ENCODE assay signal across 15 cellular contexts in the genomic region with DNA sequence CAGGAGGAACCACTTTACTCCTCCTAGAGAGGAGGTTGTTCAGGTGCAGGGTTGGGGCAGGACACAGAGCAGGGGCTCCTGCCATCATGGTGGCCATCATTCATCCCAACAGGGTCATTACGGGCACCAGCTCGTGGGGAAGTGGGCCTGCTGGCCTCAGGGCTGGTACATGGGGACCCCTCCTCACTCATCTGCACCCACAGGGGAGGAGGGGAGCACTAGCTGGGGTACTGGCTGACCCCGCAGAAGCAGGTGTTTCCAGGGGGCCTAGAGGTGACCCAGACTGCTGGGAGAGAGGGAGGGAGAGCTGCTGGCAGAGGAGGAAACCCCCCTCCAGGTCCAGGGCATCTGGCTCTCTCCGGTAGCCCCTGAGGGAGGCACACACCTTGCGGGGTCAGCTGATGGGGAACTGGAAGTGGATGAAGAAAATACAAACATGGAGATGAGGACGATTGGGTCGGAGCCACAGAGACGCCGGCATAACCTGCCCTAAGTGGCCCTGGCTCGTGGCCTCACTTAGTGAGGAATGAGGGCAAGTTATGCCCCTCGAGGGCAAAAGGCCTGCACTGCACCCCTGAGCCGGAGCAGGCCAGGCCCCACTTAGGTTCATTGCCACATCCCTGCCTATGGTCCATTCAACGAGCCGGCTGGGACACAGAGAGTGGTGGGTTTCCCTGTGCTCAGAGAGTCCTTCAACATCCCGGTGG.
DNase-seq lines count a peak whose midpoint lies in the region; ATAC-seq and TF ChIP-seq lines count a peak whose summit lies in the region.
"Had no signal": no experiment of that assay in that cellular context is flagged by ENCODE, and none has a peak within 500 bp of the region (broad histone marks: within the 10 kb centered on the region; RNA-seq: fewer than 3 reads in every experiment).

No MANE protein-coding gene starts in this region.

- no peak overlapping the region for H3K27ac Mint-ChIP-seq in activated naive CD8-positive, alpha-beta T cell treated with anti-CD3 and anti-CD28 coated beads, Interleukin-2, amount 50 U/mL, for 24 hours
- H3K27ac Mint-ChIP-seq in activated naive CD8-positive, alpha-beta T cell treated with anti-CD3 and anti-CD28 coated beads for 36 hours: no peak overlapping the region
- no peak overlapping the region for H3K27ac Mint-ChIP-seq in chondrocyte (ENCODE audit: unreplicated experiment)
- H3K27ac Mint-ChIP-seq in activated CD4-positive, alpha-beta memory T cell treated with anti-CD3 and anti-CD28 coated beads, Interleukin-2, amount 10 ng/mL, durations not matched to agents 7 days and 5 days: no peak overlapping the region
- H3K27ac Mint-ChIP-seq: CD4-positive, CD25-positive, alpha-beta regulatory T cell; H9 had no signal

- H3K4me1 Mint-ChIP-seq in activated naive CD8-positive, alpha-beta T cell treated with anti-CD3 and anti-CD28 coated beads, Interleukin-2, amount 50 U/mL, for 24 hours: no peaks in the 10 kb centered on the region
- no peaks in the 10 kb centered on the region for H3K4me1 Mint-ChIP-seq in activated naive CD8-positive, alpha-beta T cell treated with anti-CD3 and anti-CD28 coated beads for 36 hours
- no peaks in the 10 kb centered on the region for H3K4me1 Mint-ChIP-seq in chondrocyte (ENCODE audit: low read depth)
- H3K4me1 Mint-ChIP-seq in activated CD4-positive, alpha-beta memory T cell treated with anti-CD3 and anti-CD28 coated beads, Interleukin-2, amount 10 ng/mL, durations not matched to agents 7 days and 5 days: no peaks in the 10 kb centered on the region
- H3K4me1 Mint-ChIP-seq: CD4-positive, CD25-positive, alpha-beta regulatory T cell; H9 had no signal

- H2BK120ac ChIP-seq in neuronal stem cell (ENCODE audit: low read depth, low read length): peak overlapping the region; percentile 92

- H3K27me3 Mint-ChIP-seq in activated naive CD8-positive, alpha-beta T cell treated with anti-CD3 and anti-CD28 coated beads, Interleukin-2, amount 50 U/mL, for 24 hours: no peaks in the 10 kb centered on the region
- peaks cover 17% of the 10 kb centered on the region for H3K27me3 Mint-ChIP-seq in activated naive CD8-positive, alpha-beta T cell treated with anti-CD3 and anti-CD28 coated beads for 36 hours
- H3K27me3 Mint-ChIP-seq in chondrocyte (ENCODE audit: low read depth): peaks cover 8% of the 10 kb centered on the region
- no peaks in the 10 kb centered on the region for H3K27me3 Mint-ChIP-seq in activated CD4-positive, alpha-beta memory T cell treated with anti-CD3 and anti-CD28 coated beads, Interleukin-2, amount 10 ng/mL, durations not matched to agents 7 days and 5 days

- intact Hi-C loops in upper lobe of right lung (cut with DNase I): no loop called here

- peak overlapping the region; percentile 68 for H2BK12ac ChIP-seq in neuronal stem cell (ENCODE audit: low read length)

- no peak overlapping the region for H3K14ac ChIP-seq in neuronal stem cell (ENCODE audit: low read length)

- H2AFZ ChIP-seq in neuronal stem cell (ENCODE audit: low read length): no peak overlapping the region

- peak overlapping the region; percentile 26 for H3K4ac ChIP-seq in neuronal stem cell (ENCODE audit: low read length)

- TF ChIP-seq CTCF in chondrocyte (IDR thresholded peaks at IDR 0.05): no peak
- no peak for TF ChIP-seq CTCF in upper lobe of right lung (IDR thresholded peaks at IDR 0.05)

- peak overlapping the region; percentile 65 for H4K91ac ChIP-seq in neuronal stem cell (ENCODE audit: low read depth, low read length, poor library complexity)

- no peak overlapping the region for H3K23ac ChIP-seq in neuronal stem cell (ENCODE audit: low read depth, low read length, poor library complexity)

- H3K27me3 ChIP-seq in neuronal stem cell (ENCODE audit: control insufficient read depth in 3 of 3, insufficient read depth in 3 of 3, low read depth in 1 of 3, low read length in 3 of 3): no peaks in the 10 kb centered on the region
- H3K27me3 ChIP-seq in upper lobe of right lung: no peaks in the 10 kb centered on the region
- H3K27me3 ChIP-seq: BLaER1 treated with 17β-estradiol and CSF1 and Interleukin-3, amounts not matched to agents 10 nM and 100 nM had no signal

- peak overlapping the region; percentile 72 for H2BK5ac ChIP-seq in neuronal stem cell (ENCODE audit: low read length)

- no peak for DNase-seq in activated naive CD8-positive, alpha-beta T cell treated with anti-CD3 and anti-CD28 coated beads, Interleukin-2, amount 50 U/mL, for 24 hours
- no peak for DNase-seq in activated naive CD8-positive, alpha-beta T cell treated with anti-CD3 and anti-CD28 coated beads for 36 hours
- DNase-seq in chondrocyte (ENCODE audit: low spot score) (peak; percentile 78), neuronal stem cell (ENCODE audit: low spot score) (no peak), upper lobe of right lung (peak; percentile 47)
- no peak for DNase-seq in activated CD4-positive, alpha-beta memory T cell treated with anti-CD3 and anti-CD28 coated beads, Interleukin-2, amount 10 ng/mL, durations not matched to agents 7 days and 5 days
- no peak for DNase-seq in activated CD4-positive, alpha-beta T cell treated with anti-CD3 and anti-CD28 coated beads, Interleukin-2, amount 50 U/mL, for 4 hours
- DNase-seq: 8988T; ACHN; CD4-positive, CD25-positive, alpha-beta regulatory T cell; DMS53; GF-D8; GOT3; H9 had no signal

- H3K9ac ChIP-seq in neuronal stem cell (ENCODE audit: low read depth, low read length, poor library complexity): no peak overlapping the region
- H3K9ac ChIP-seq: BLaER1 treated with 17β-estradiol and CSF1 and Interleukin-3, amounts not matched to agents 10 nM and 100 nM had no signal

- no peaks in the 10 kb centered on the region for H3K36me3 Mint-ChIP-seq in activated naive CD8-positive, alpha-beta T cell treated with anti-CD3 and anti-CD28 coated beads, Interleukin-2, amount 50 U/mL, for 24 hours (ENCODE audit: low read depth)
- no peaks in the 10 kb centered on the region for H3K36me3 Mint-ChIP-seq in activated naive CD8-positive, alpha-beta T cell treated with anti-CD3 and anti-CD28 coated beads for 36 hours
- H3K36me3 Mint-ChIP-seq in chondrocyte (ENCODE audit: low read depth): no peaks in the 10 kb centered on the region
- H3K36me3 Mint-ChIP-seq in activated CD4-positive, alpha-beta memory T cell treated with anti-CD3 and anti-CD28 coated beads, Interleukin-2, amount 10 ng/mL, durations not matched to agents 7 days and 5 days (ENCODE audit: low read depth): no peaks in the 10 kb centered on the region
- H3K36me3 Mint-ChIP-seq: CD4-positive, CD25-positive, alpha-beta regulatory T cell had no signal

- no CpG with 5 or more reads among the region's 15 CpGs for WGBS in neuronal stem cell (ENCODE audit: extremely low coverage in 2 of 2, insufficient read length in 2 of 2, insufficient replicate concordance in 1 of 2), 2 donors

- H3K27ac ChIP-seq in neuronal stem cell (replicated peaks; ENCODE audit: low read length): no peak overlapping the region
- no peak overlapping the region for H3K27ac ChIP-seq in upper lobe of right lung
- H3K27ac ChIP-seq: BLaER1 treated with 17β-estradiol and CSF1 and Interleukin-3, amounts not matched to agents 10 nM and 100 nM had no signal

- H3K18ac ChIP-seq in neuronal stem cell (ENCODE audit: low read length): peak overlapping the region; percentile 93

- H2BK15ac ChIP-seq in neuronal stem cell (ENCODE audit: low read length): peak overlapping the region; percentile 79

- no peak overlapping the region for H3K4me3 Mint-ChIP-seq in activated naive CD8-positive, alpha-beta T cell treated with anti-CD3 and anti-CD28 coated beads, Interleukin-2, amount 50 U/mL, for 24 hours
- H3K4me3 Mint-ChIP-seq in activated naive CD8-positive, alpha-beta T cell treated with anti-CD3 and anti-CD28 coated beads for 36 hours: no peak overlapping the region
- no peak overlapping the region for H3K4me3 Mint-ChIP-seq in chondrocyte (ENCODE audit: unreplicated experiment)
- H3K4me3 Mint-ChIP-seq in activated CD4-positive, alpha-beta memory T cell treated with anti-CD3 and anti-CD28 coated beads, Interleukin-2, amount 10 ng/mL, durations not matched to agents 7 days and 5 days: no peak overlapping the region
- H3K4me3 Mint-ChIP-seq: CD4-positive, CD25-positive, alpha-beta regulatory T cell; H9 had no signal

- H2AK5ac ChIP-seq in neuronal stem cell (ENCODE audit: low read depth, low read length): peak overlapping the region; percentile 94

- peak; percentile 28 for ATAC-seq in activated naive CD8-positive, alpha-beta T cell treated with anti-CD3 and anti-CD28 coated beads, Interleukin-2, amount 50 U/mL, for 24 hours
- ATAC-seq in upper lobe of right lung: peak; percentile 33

- H3K79me1 ChIP-seq in neuronal stem cell (ENCODE audit: low read depth, low read length): peaks cover 2% of the 10 kb centered on the region

- H3K4me3 ChIP-seq in neuronal stem cell (ENCODE audit: low read length in 2 of 2) (no peak overlapping the region), upper lobe of right lung (no peak overlapping the region)
- H3K4me3 ChIP-seq: BLaER1 treated with 17β-estradiol and CSF1 and Interleukin-3, amounts not matched to agents 10 nM and 100 nM had no signal

- H3K9me3 ChIP-seq in neuronal stem cell (replicated peaks in 1 of 2; ENCODE audit: control insufficient read depth in 2 of 2, insufficient read depth in 1 of 2, low read depth in 1 of 2, low read length in 2 of 2) (peaks cover 0 to 11% of the 10 kb centered on the region in 2 donors), upper lobe of right lung (no peaks in the 10 kb centered on the region)

- H3K4me2 ChIP-seq in neuronal stem cell (ENCODE audit: insufficient read depth, low read length, poor library complexity, severe bottlenecking): no peak overlapping the region
- H3K4me2 ChIP-seq: BLaER1 treated with 17β-estradiol and CSF1 and Interleukin-3, amounts not matched to agents 10 nM and 100 nM had no signal

- no peak overlapping the region for H4K8ac ChIP-seq in neuronal stem cell (ENCODE audit: low read depth, low read length)

- H3K4me1 ChIP-seq in neuronal stem cell (ENCODE audit: control insufficient read depth in 2 of 2, insufficient read depth in 1 of 2, low read depth in 1 of 2, low read length in 2 of 2): peaks cover 8 to 16% of the 10 kb centered on the region in 2 donors
- no peaks in the 10 kb centered on the region for H3K4me1 ChIP-seq in upper lobe of right lung
- H3K4me1 ChIP-seq: BLaER1 treated with 17β-estradiol and CSF1 and Interleukin-3, amounts not matched to agents 10 nM and 100 nM had no signal

- no peaks in the 10 kb centered on the region for H3K9me3 Mint-ChIP-seq in activated naive CD8-positive, alpha-beta T cell treated with anti-CD3 and anti-CD28 coated beads, Interleukin-2, amount 50 U/mL, for 24 hours
- H3K9me3 Mint-ChIP-seq in activated naive CD8-positive, alpha-beta T cell treated with anti-CD3 and anti-CD28 coated beads for 36 hours: peaks cover 1% of the 10 kb centered on the region
- H3K9me3 Mint-ChIP-seq in chondrocyte (ENCODE audit: low read depth): peaks cover 2% of the 10 kb centered on the region
- H3K9me3 Mint-ChIP-seq in activated CD4-positive, alpha-beta memory T cell treated with anti-CD3 and anti-CD28 coated beads, Interleukin-2, amount 10 ng/mL, durations not matched to agents 7 days and 5 days: peaks cover 4% of the 10 kb centered on the region

- POLR2A ChIA-PET in activated CD4-positive, alpha-beta memory T cell treated with anti-CD3 and anti-CD28 coated beads, Interleukin-2, amount 10 ng/mL, durations not matched to agents 7 days and 5 days (lab: Charles Lee): no interaction called here

- CTCF ChIA-PET in activated CD4-positive, alpha-beta memory T cell treated with anti-CD3 and anti-CD28 coated beads, Interleukin-2, amount 10 ng/mL, durations not matched to agents 7 days and 5 days (lab: Charles Lee): no interaction called here

- H3K36me3 ChIP-seq in neuronal stem cell (replicated peaks in 1 of 2; ENCODE audit: control insufficient read depth in 2 of 2, insufficient read depth in 2 of 2, low read length in 2 of 2) (no peaks in the 10 kb centered on the region), upper lobe of right lung (no peaks in the 10 kb centered on the region)
- H3K36me3 ChIP-seq: BLaER1 treated with 17β-estradiol and CSF1 and Interleukin-3, amounts not matched to agents 10 nM and 100 nM had no signal

Comparison
In these comparisons a context has a peak if more than half of its experiments do, and no peak if none do; other contexts are left out.
1. DNase-seq: peak in chondrocyte (single experiment) and upper lobe of right lung (single experiment); none in activated naive CD8-positive, alpha-beta T cell treated with anti-CD3 and anti-CD28 coated beads, Interleukin-2, amount 50 U/mL, for 24 hours (single experiment), activated naive CD8-positive, alpha-beta T cell treated with anti-CD3 and anti-CD28 coated beads for 36 hours (single experiment), neuronal stem cell (single experiment), activated CD4-positive, alpha-beta memory T cell treated with anti-CD3 and anti-CD28 coated beads, Interleukin-2, amount 10 ng/mL, durations not matched to agents 7 days and 5 days (single experiment) and activated CD4-positive, alpha-beta T cell treated with anti-CD3 and anti-CD28 coated beads, Interleukin-2, amount 50 U/mL, for 4 hours (0 of 2).